Comparison of ENCODE assay signal across 7 cellular contexts in the genomic region with DNA sequence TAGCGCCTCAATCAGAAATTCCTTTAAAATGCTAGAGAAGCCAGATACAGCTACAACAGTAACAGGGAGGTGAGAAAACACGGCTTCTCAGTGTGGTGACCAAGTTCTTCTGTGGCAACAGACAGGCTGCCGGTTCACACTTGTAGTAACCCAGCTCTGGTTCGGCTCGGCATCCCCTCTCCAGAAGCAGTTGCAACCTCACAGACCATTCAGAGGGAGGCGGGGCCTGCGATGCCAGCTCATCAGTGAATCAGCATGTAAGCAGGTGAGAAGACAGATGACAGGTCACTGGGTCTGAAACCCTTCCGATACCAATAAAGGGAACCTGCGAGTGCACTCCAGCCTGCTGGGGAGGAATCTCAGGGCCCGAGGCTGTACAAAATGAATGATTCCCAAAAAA.
A peak's percentile ranks its signal among the peaks of the same experiment; 100 is the strongest.
DNase-seq lines count a peak whose midpoint lies in the region; ATAC-seq and TF ChIP-seq lines count a peak whose summit lies in the region.

No MANE protein-coding gene starts in this region.

- CTCF ChIA-PET in PC-3 (lab: Charles Lee) = no interaction called here

- BruUV-seq in PC-3 (replicated peaks; lab: Mats Ljungman, UMichigan) = no TSS peak

- no peak overlapping the region for H4K8ac ChIP-seq in trophoblast cell (ENCODE audit: low read depth, low read length)

- H3K9ac ChIP-seq in PC-3 (ENCODE audit: low read length) (no peak overlapping the region), trophoblast cell (ENCODE audit: low read length) (no peak overlapping the region)

- no peaks in the 10 kb centered on the region for H3K9me3 ChIP-seq in PC-3 (ENCODE audit: low read length)
- no peaks in the 10 kb centered on the region for H3K9me3 ChIP-seq in trophoblast cell (ENCODE audit: insufficient read depth, low read depth, low read length)

- no CpG with 5 or more reads among the region's 10 CpGs for WGBS in trophoblast cell (ENCODE audit: extremely low coverage, insufficient coverage, insufficient read length)

- H3K4me1 ChIP-seq in PC-3 (ENCODE audit: insufficient read depth, low read length) = 0 out of 2 replicates have a peak, but pooled peaks cover 8% of the 10 kb centered on the region
- peaks cover 2 to 4% of the 10 kb centered on the region in 2 experiments for H3K4me1 ChIP-seq in trophoblast cell (ENCODE audit: control insufficient read depth in 1 of 2, insufficient read depth in 2 of 2, low read length in 2 of 2)

- no peak overlapping the region for H4K12ac ChIP-seq in trophoblast cell (ENCODE audit: low read depth, low read length)

- no peak overlapping the region for H2BK12ac ChIP-seq in trophoblast cell (ENCODE audit: low read length)

- H3K4me3 ChIP-seq in H7 (ENCODE audit: insufficient read depth, low read depth, low read length) (no peak overlapping the region), PC-3 (ENCODE audit: low read length) (no peak overlapping the region), trophoblast cell (ENCODE audit: low read depth, low read length) (no peak overlapping the region)

- intact Hi-C loops in PC-3 (cut with micrococcal nuclease) = no loop called here

- H3K79me1 ChIP-seq in trophoblast cell (ENCODE audit: low read length) = no peaks in the 10 kb centered on the region

- H2BK120ac ChIP-seq in trophoblast cell (ENCODE audit: insufficient read depth, low read length, poor library complexity) = no peak overlapping the region

- no peak overlapping the region for H3K4ac ChIP-seq in trophoblast cell (ENCODE audit: low read depth, low read length)

- no peak overlapping the region for H3K23ac ChIP-seq in trophoblast cell (ENCODE audit: low read length)

- H3F3A ChIP-seq in PC-3 (ENCODE audit: low read length, unreplicated experiment) = no peaks in the 10 kb centered on the region

- TF ChIP-seq CTCF in PC-3 (conservative IDR thresholded peaks at IDR 0.05; ENCODE audit: low read depth, low read length) = no peak

- H3K27ac ChIP-seq in PC-3 (ENCODE audit: low read length) (no peak overlapping the region), trophoblast cell (ENCODE audit: low read depth, low read length) (no peak overlapping the region)

- H3K18ac ChIP-seq in trophoblast cell (ENCODE audit: low read length) = no peak overlapping the region

- no peak overlapping the region for H3K14ac ChIP-seq in trophoblast cell (ENCODE audit: low read length)

- H3K4me2 ChIP-seq in PC-3 (ENCODE audit: low read length) (peak overlapping the region; percentile 44), trophoblast cell (ENCODE audit: low read length) (peak overlapping the region; percentile 40)

- DNase-seq in H7 = peak; percentile 17
- DNase-seq in PC-3 = peak; percentile 65
- DNase-seq in glomerular visceral epithelial cell (ENCODE audit: extremely low spot score) = peak; percentile 55
- DNase-seq in trophoblast cell = peak in 1 of 2 donors; percentile 22
- no peak for DNase-seq in NOMO-1 treated with DMSO at 0.1 percent for 48 hours (lab: John Stamatoyannopoulos, UW; ENCODE audit: unreplicated experiment)
- DNase-seq in NCI-H2107 treated with DMSO at 0.1 percent for 48 hours (lab: John Stamatoyannopoulos, UW; ENCODE audit: unreplicated experiment) = no peak
- DNase-seq in SKM-1 (lab: John Stamatoyannopoulos, UW; ENCODE audit: unreplicated experiment) = no peak

- no peaks in the 10 kb centered on the region for H3K27me3 ChIP-seq in H7 (ENCODE audit: control insufficient read depth, insufficient read depth, low read length)
- peaks cover 29% of the 10 kb centered on the region for H3K27me3 ChIP-seq in PC-3 (ENCODE audit: low read length)
- H3K27me3 ChIP-seq in trophoblast cell (ENCODE audit: insufficient read depth, low read length) = no peaks in the 10 kb centered on the region

- H2BK5ac ChIP-seq in trophoblast cell (ENCODE audit: low read depth, low read length, poor library complexity) = no peak overlapping the region

- POLR2A ChIA-PET in PC-3 (lab: Charles Lee; ENCODE audit: unreplicated experiment) = no interaction called here

- no peaks in the 10 kb centered on the region for H3K79me2 ChIP-seq in PC-3 (ENCODE audit: low read length)
- no peaks in the 10 kb centered on the region for H3K79me2 ChIP-seq in trophoblast cell (ENCODE audit: control insufficient read depth, insufficient read depth, low read length, poor library complexity)

- no peaks in the 10 kb centered on the region for H4K20me1 ChIP-seq in PC-3 (ENCODE audit: low read length)

- H3K36me3 ChIP-seq in H7 (replicated peaks; ENCODE audit: control insufficient read depth, insufficient read depth, low read length) = no peaks in the 10 kb centered on the region
- no peaks in the 10 kb centered on the region for H3K36me3 ChIP-seq in PC-3 (ENCODE audit: low read depth, low read length)
- no peaks in the 10 kb centered on the region for H3K36me3 ChIP-seq in trophoblast cell (ENCODE audit: control insufficient read depth in 1 of 2, insufficient read depth in 2 of 2, low read length in 2 of 2)

- no peak overlapping the region for H2AK5ac ChIP-seq in trophoblast cell (ENCODE audit: low read length)

- no peak overlapping the region for H4K91ac ChIP-seq in trophoblast cell (ENCODE audit: low read depth, low read length)

- H2AFZ ChIP-seq in PC-3 (ENCODE audit: low read length) = no peak overlapping the region
- no peak overlapping the region for H2AFZ ChIP-seq in trophoblast cell (ENCODE audit: insufficient read depth, low read length, poor library complexity)

- peak; percentile 55; the same call in 1 of the 2 replicates for ATAC-seq in PC-3

- no peaks in the 10 kb centered on the region for H3K9me2 ChIP-seq in PC-3 (replicated peaks; ENCODE audit: low read length)

Comparison
In these comparisons a context has a peak if more than half of its experiments do, and no peak if none do; other contexts are left out.
1. DNase-seq: peak in H7 (single experiment), PC-3 (single experiment) and glomerular visceral epithelial cell (single experiment); none in NOMO-1 treated with DMSO at 0.1 percent for 48 hours (single experiment), NCI-H2107 treated with DMSO at 0.1 percent for 48 hours (single experiment) and SKM-1 (single experiment).